ENCODE assay signal across 3 cellular contexts in the genomic region with DNA sequence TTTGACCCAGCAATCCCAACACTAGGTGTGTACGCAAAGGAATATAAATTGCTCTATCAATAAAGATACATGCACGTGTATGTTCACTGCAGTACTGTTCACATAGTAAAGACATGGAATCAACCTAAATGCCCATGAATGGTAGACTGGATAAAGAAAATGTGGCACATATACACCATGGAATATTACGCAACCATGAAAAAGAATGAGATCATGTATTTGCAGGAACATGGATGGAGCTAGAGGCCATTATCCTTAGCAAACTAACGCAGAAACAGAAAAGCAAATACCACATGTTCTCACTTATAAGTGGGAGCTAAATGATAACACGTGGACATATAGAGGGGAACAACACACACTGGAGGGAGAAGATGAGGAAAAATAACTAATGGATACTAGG.
TF ChIP-seq lines count a peak whose summit lies in the region.
"Not testable (repeated sequence)": the region's sequence is repeated elsewhere in the genome, so short reads cannot be mapped to it uniquely, and the experiment has no call there.

No MANE protein-coding gene starts in this region.

TF ChIP-seq in A549, 52 proteins besides CTCF, POLR2A, EP300 and RAD21:
- peak; percentile 43; the same call in 1 of the 2 replicates for TF ChIP-seq KDM1A (IDR thresholded peaks at IDR 0.05; ENCODE audit: low read depth)
- TF ChIP-seq CEBPB (IDR thresholded peaks at IDR 0.05): peak in 1 of 2 experiments; percentile 52; a peak in 1 of 4 replicates
TF ChIP-seq in A549: peak in this region for 2; not testable (repeated sequence) for 50.

TF ChIP-seq in HEK293, 187 proteins besides CTCF, POLR2A, EP300 and RAD21:
- TF ChIP-seq ZNF580 (tag by site-specific recombination; IDR thresholded peaks at IDR 0.05): peak; percentile 62; the same call in 1 of the 2 replicates
- peak; percentile 94 for TF ChIP-seq ZNF146 (tag by site-specific recombination; IDR thresholded peaks at IDR 0.05)

TF ChIP-seq in K562, 482 proteins besides CTCF, POLR2A, EP300 and RAD21:
- TF ChIP-seq ZNF146 (CRISPR knock-in tag; IDR thresholded peaks at IDR 0.05; ENCODE audit: unreplicated experiment): peak; percentile 93
- peak in 1 of 2 experiments; percentile 6; a peak in 1 of 4 replicates for TF ChIP-seq TRIM24 (IDR thresholded peaks at IDR 0.05)
- TF ChIP-seq CEBPG (CRISPR knock-in tag; IDR thresholded peaks at IDR 0.05): not testable (repeated sequence)
- peak in 1 of 2 experiments; percentile 86; a peak in 2 of 4 replicates for TF ChIP-seq CEBPG (tag; conservative IDR thresholded peaks at IDR 0.05 in 1 of 2, IDR thresholded peaks at IDR 0.05 in 1 of 2)
- peak; percentile 90 for TF ChIP-seq CEBPB (tag; IDR thresholded peaks at IDR 0.05)
